27 cellular contexts compared by ENCODE assay signal in genomic region chr6:114785235-114786127, GRCh38.
DNase-seq lines count a peak whose midpoint lies in the region; ATAC-seq, FAIRE-seq and TF ChIP-seq lines count a peak whose summit lies in the region.
"Had no signal": no experiment of that assay in that cellular context is flagged by ENCODE, and none has a peak within 500 bp of the region (broad histone marks: within the 10 kb centered on the region; RNA-seq: fewer than 3 reads in every experiment).

No MANE protein-coding gene starts in this region.

- peak overlapping the region; percentile 62 for H2AFZ ChIP-seq in keratinocyte (ENCODE audit: control insufficient read depth, low read length)

- H3K27me3 ChIP-seq in keratinocyte (ENCODE audit: control insufficient read depth, extremely low read depth, insufficient read depth, low read length), result no peaks in the 10 kb centered on the region
- H3K27me3 ChIP-seq: ovary had no signal

- H3K4me1 ChIP-seq in keratinocyte (ENCODE audit: control insufficient read depth, extremely low read depth, insufficient read depth, low read length), result peaks cover 15% of the 10 kb centered on the region
- H3K4me1 ChIP-seq: left ventricle myocardium inferior had no signal

- no peak for ATAC-seq in HG02759 (IDR thresholded peaks at IDR 0.05; ENCODE audit: unreplicated experiment)
- ATAC-seq: HCT116, natural killer cell, right cardiac atrium had no signal

- H3K9me1 ChIP-seq in keratinocyte (ENCODE audit: control insufficient read depth, extremely low read depth, insufficient read depth, low read length), result no peaks in the 10 kb centered on the region

- peaks cover 12% of the 10 kb centered on the region for H3K9me3 ChIP-seq in keratinocyte (ENCODE audit: control insufficient read depth, low read depth, low read length)
- H3K9me3 ChIP-seq: ovary, SK-N-SH had no signal

- no peaks in the 10 kb centered on the region for H4K20me1 ChIP-seq in keratinocyte (ENCODE audit: control insufficient read depth, extremely low read depth, insufficient read depth, low read length)

- peak overlapping the region; percentile 85 for H3K27ac ChIP-seq in keratinocyte (ENCODE audit: control insufficient read depth, insufficient read depth, low read length)
- H3K27ac ChIP-seq: C4-2B, left ventricle myocardium inferior, ovary had no signal

- H3K79me2 ChIP-seq in keratinocyte (ENCODE audit: control insufficient read depth, insufficient read depth, low read length), result no peaks in the 10 kb centered on the region

- H3K4me3 ChIP-seq in keratinocyte (ENCODE audit: control insufficient read depth in 2 of 3, extremely low read depth in 1 of 3, insufficient read depth in 2 of 3, low read depth in 1 of 3, low read length in 3 of 3), result peak overlapping the region in 1 of 3 experiments; percentile 52
- H3K4me3 ChIP-seq: left ventricle myocardium inferior, ovary had no signal

- peak overlapping the region; percentile 19 for H3K9ac ChIP-seq in keratinocyte (ENCODE audit: control insufficient read depth, extremely low read depth, insufficient read depth, low read length)
- H3K9ac ChIP-seq: SK-N-SH had no signal

- peak overlapping the region; percentile 81 for H3K4me2 ChIP-seq in keratinocyte (ENCODE audit: control insufficient read depth, extremely low read depth, insufficient read depth, low read depth, low read length)
- H3K4me2 ChIP-seq: SK-N-SH had no signal

- dilution Hi-C loops in keratinocyte (cut with MboI; ENCODE audit: extremely low pct_ligation_motif_present, low sequenced_read_pairs), result no loop called here

- DNase-seq in EH (ENCODE audit: low read depth), result peak; percentile 68
- peak; percentile 66 for DNase-seq in HT1080 (ENCODE audit: low read depth)
- peak; percentile 59 for DNase-seq in amniotic stem cell (lab: John Stamatoyannopoulos, UW)
- DNase-seq in keratinocyte (ENCODE audit: low read depth, low spot score), result peak; percentile 35
- no peak for DNase-seq in NCI-H2196 (lab: John Stamatoyannopoulos, UW; ENCODE audit: unreplicated experiment)
- DNase-seq in stimulated activated CD4-positive, alpha-beta T cell treated with anti-CD3 and anti-CD28 coated beads, Interleukin-4, amount 100 ng/mL, for 1 hour, result no peak
- DNase-seq in activated gamma-delta T cell treated with Interleukin-2 at 50 U/mL for 16 hours, result no peak
- DNase-seq: activated CD4-positive, alpha-beta T cell treated with anti-CD3 and anti-CD28 coated beads, Interleukin-2, amount 10 ng/mL, durations not matched to agents 7 days and 5 days; activated naive CD8-positive, alpha-beta T cell treated with anti-CD3 and anti-CD28 coated beads for 36 hours; DMS 273 treated with DMSO at 0.1 percent for 48 hours; endodermal cell; left ventricle myocardium inferior; midbrain; natural killer cell; NCI-H1105 treated with DMSO at 0.1 percent for 48 hours; NCI-H510A; NK-92 treated with Interleukin-12 subunit alpha and Interleukin-12 subunit beta, amount 100 ng/mL, for 24 hours; ovary; right cardiac atrium; SK-N-SH; stimulated activated CD8-positive, alpha-beta memory T cell treated with anti-CD3 and anti-CD28 coated beads, Interleukin-4, amount 100 ng/mL, for 48 hours; substantia nigra; T-helper 2 cell had no signal

- TF ChIP-seq CTCF in keratinocyte (optimal IDR thresholded peaks at IDR 0.05 in 1 of 3, IDR thresholded peaks at IDR 0.05 in 1 of 3, conservative IDR thresholded peaks at IDR 0.05 in 1 of 3; ENCODE audit: extremely low read depth in 1 of 3, insufficient read depth in 2 of 3, low read length in 3 of 3), result no peak

- no peaks in the 10 kb centered on the region for H3K36me3 ChIP-seq in keratinocyte (ENCODE audit: control insufficient read depth in 2 of 2, extremely low read depth in 1 of 2, insufficient read depth in 2 of 2, low read length in 2 of 2)
- H3K36me3 ChIP-seq: left ventricle myocardium inferior, ovary had no signal

- peak; percentile 77 for FAIRE-seq in keratinocyte (lab: Jason Lieb, UNC)
- FAIRE-seq: G401.6 had no signal

Comparison
In these comparisons a context has a peak if more than half of its experiments do, and no peak if none do; other contexts are left out.
1. DNase-seq: peak in EH (single experiment), HT1080 (single experiment), amniotic stem cell (single experiment) and keratinocyte (single experiment); none in NCI-H2196 (single experiment), stimulated activated CD4-positive, alpha-beta T cell treated with anti-CD3 and anti-CD28 coated beads, Interleukin-4, amount 100 ng/mL, for 1 hour (single experiment) and activated gamma-delta T cell treated with Interleukin-2 at 50 U/mL for 16 hours (single experiment).